ENCODE assay signal across 8 cellular contexts in genomic region chr20:63980317-63980805, GRCh38. TPM values are rescaled to one million over a fixed set of nuclear protein-coding genes. Genes with fewer than 3 reads are reported as not detected.
A peak's percentile ranks its signal among the peaks of the same experiment; 100 is the strongest.
DNase-seq lines count a peak whose midpoint lies in the region; ATAC-seq, FAIRE-seq and TF ChIP-seq lines count a peak whose summit lies in the region.

No MANE protein-coding gene starts in this region.

- no TSS peak for BruUV-seq in OCI-LY7 (replicated peaks; lab: Mats Ljungman, UMichigan)

- CTCF ChIA-PET in OCI-LY7 (lab: Charles Lee; ENCODE audit: unreplicated experiment) = interaction anchor here (0.7 to 1.2 kb wide), 4 partner anchors 58 to 140 kb away, joined by 3 to 4 read pairs (median 3); no protein-coding TSS in a partner anchor

- peak overlapping the region; percentile 43; the same call in 1 of the 2 replicates for H2AFZ ChIP-seq in OCI-LY7 (ENCODE audit: low read length)

- H3K36me3 Mint-ChIP-seq in naive B cell = peaks cover 5 to 31% of the 10 kb centered on the region in 2 donors

- FAIRE-seq in RCC 7860 (lab: Jason Lieb, UNC) = no peak

- peaks cover 30% of the 10 kb centered on the region for H3K36me3 ChIP-seq in OCI-LY7 (ENCODE audit: insufficient read depth, low read length)

- H4K20me1 ChIP-seq in OCI-LY7 (ENCODE audit: insufficient read depth, low read length) = no peaks in the 10 kb centered on the region

- H3K9me2 ChIP-seq in OCI-LY7 (ENCODE audit: insufficient read depth, low read length) = no peaks in the 10 kb centered on the region

- peak overlapping the region; percentile 90 to 96 (median 94) for H3K4me3 Mint-ChIP-seq in naive B cell

- H3K4me1 Mint-ChIP-seq in naive B cell = peaks cover 51 to 58% (median 52%) of the 10 kb centered on the region in 3 donors

- peak overlapping the region; percentile 89 for H3K27ac ChIP-seq in OCI-LY7 (ENCODE audit: low read depth, low read length, poor library complexity, severe bottlenecking)
- H3K27ac ChIP-seq in cingulate gyrus (ENCODE audit: low read depth, low read length) = peak overlapping the region; percentile 39

- H3K9me3 ChIP-seq in OCI-LY7 (ENCODE audit: low read length) = no peaks in the 10 kb centered on the region

- H3K79me2 ChIP-seq in OCI-LY7 (ENCODE audit: insufficient read depth, low read depth, low read length) = peaks cover 14% of the 10 kb centered on the region

- H3K27me3 Mint-ChIP-seq in naive B cell = no peaks in the 10 kb centered on the region

- no peak for TF ChIP-seq CTCF in OCI-LY7 (conservative IDR thresholded peaks at IDR 0.05; ENCODE audit: low read length)

- DNase-seq in CD1c-positive myeloid dendritic cell (ENCODE audit: extremely low spot score) = peak; percentile 69
- no peak for DNase-seq in OCI-LY7 (ENCODE audit: low spot score)
- DNase-seq in naive B cell = no peak
- no peak for DNase-seq in COLO829 (ENCODE audit: low spot score)
- no peak for DNase-seq in RCC 7860 (ENCODE audit: low spot score)
- DNase-seq in NCI-H446 treated with DMSO at 0.1 percent for 48 hours (lab: John Stamatoyannopoulos, UW) = no peak

- peak overlapping the region; percentile 88 to 96 (median 94) for H3K27ac Mint-ChIP-seq in naive B cell

- POLR2A ChIA-PET in OCI-LY7 (lab: Charles Lee) = interaction anchor here (0.6 to 1.3 kb wide), 3 partner anchors 23 to 85 kb away, joined by 3 to 4 read pairs (median 3); no protein-coding TSS in a partner anchor

- peaks cover 35% of the 10 kb centered on the region for H3K4me1 ChIP-seq in OCI-LY7 (ENCODE audit: insufficient read depth, low read length, poor library complexity, severe bottlenecking)

- no peaks in the 10 kb centered on the region for H3K9me3 Mint-ChIP-seq in naive B cell

- peak overlapping the region; percentile 82 for H3K4me3 ChIP-seq in OCI-LY7 (ENCODE audit: low read depth, low read length, poor library complexity, severe bottlenecking)

- peak overlapping the region; percentile 82 for H3K4me2 ChIP-seq in OCI-LY7 (ENCODE audit: low read length)

- ATAC-seq in GM21723 (IDR thresholded peaks at IDR 0.05; ENCODE audit: unreplicated experiment) = peak; percentile 6
- ATAC-seq in naive B cell (ENCODE audit: low read depth in 2 of 2) = peak; percentile 6 to 16

- intact Hi-C loops in OCI-LY7 (cut with micrococcal nuclease; ENCODE audit: unreplicated experiment) = loop anchor here (1.0 to 5.0 kb wide), 2 partner anchors 97 to 140 kb away; partner anchors contain the start of gene RGS19

RNA-seq across cellular contexts. Expression of gene PRPF6, which starts 0.6 kb away (rescaled TPM):
- total RNA-seq in OCI-LY7 (2014; rRNA removed; shearing (Covaris generic)) = 45.1 and 61.5 TPM in 2 replicates
- total RNA-seq in OCI-LY7 (2022) = 70.4 and 73.7 TPM in 2 replicates
- 10 to 100 TPM; 46.4 to 83.8 (median 66.9) TPM for polyA plus RNA-seq in naive B cell (ENCODE audit: low read depth in 6 of 6)

RNA-seq across cellular contexts. Expression of gene SAMD10, which starts 0.9 kb away (rescaled TPM):
- total RNA-seq in OCI-LY7 (2014; rRNA removed; shearing (Covaris generic)) = 3.1 and 12.0 TPM in 2 replicates
- total RNA-seq in OCI-LY7 (2022) = 11.9 and 13.3 TPM in 2 replicates
- polyA plus RNA-seq in naive B cell (ENCODE audit: low read depth in 6 of 6) = 1 to 10 TPM; 2.0 to 7.1 (median 5.8) TPM

RNA-seq across cellular contexts. Expression of gene ZNF512B, which starts 10.6 kb away (rescaled TPM):
- 5.6 and 7.2 TPM in 2 replicates for total RNA-seq in OCI-LY7 (2014; rRNA removed; shearing (Covaris generic))
- total RNA-seq in OCI-LY7 (2022) = 13.6 and 14.3 TPM in 2 replicates
- under 1 TPM in 5 of 6 donors, not detected in 1; 0.16 to 0.69 (median 0.60) TPM for polyA plus RNA-seq in naive B cell (ENCODE audit: low read depth in 6 of 6)

RNA-seq across cellular contexts. Expression of gene UCKL1, which starts 24.1 kb away (rescaled TPM):
- 19.8 and 25.6 TPM in 2 replicates for total RNA-seq in OCI-LY7 (2014; rRNA removed; shearing (Covaris generic))
- 42.6 and 43.0 TPM in 2 replicates for total RNA-seq in OCI-LY7 (2022)
- 10 to 100 TPM; 11.3 to 62.0 (median 31.7) TPM for polyA plus RNA-seq in naive B cell (ENCODE audit: low read depth in 6 of 6)

RNA-seq across cellular contexts. Expression of gene C20orf204, which starts 55.6 kb away (rescaled TPM):
- total RNA-seq in OCI-LY7 (2014; rRNA removed; shearing (Covaris generic)) = 2.0 and 3.5 TPM in 2 replicates
- 5.9 and 6.7 TPM in 2 replicates for total RNA-seq in OCI-LY7 (2022)
- polyA plus RNA-seq in naive B cell (ENCODE audit: low read depth in 6 of 6) = under 1 TPM in 1 of 6 donors, not detected in 5; 0.05 TPM
